In genomic region chr14:60657609-60657983, GRCh38 we compare ENCODE assay signal across 8 cellular contexts. TPM values are rescaled to one million over a fixed set of nuclear protein-coding genes. Genes with fewer than 3 reads are reported as not detected.
DNase-seq lines count a peak whose midpoint lies in the region; ATAC-seq, FAIRE-seq and TF ChIP-seq lines count a peak whose summit lies in the region.

No MANE protein-coding gene starts in this region.

- no peak for FAIRE-seq in keratinocyte (lab: Jason Lieb, UNC)

- H3K4me3 ChIP-seq in keratinocyte (ENCODE audit: control insufficient read depth in 2 of 3, extremely low read depth in 1 of 3, insufficient read depth in 2 of 3, low read depth in 1 of 3, low read length in 3 of 3) = peak overlapping the region; percentile 53 to 78 (median 74)
- H3K4me3 ChIP-seq in testis = peak overlapping the region; percentile 66 to 68

- H4K20me1 ChIP-seq in keratinocyte (ENCODE audit: control insufficient read depth, extremely low read depth, insufficient read depth, low read length) = no peaks in the 10 kb centered on the region

- H3K27ac ChIP-seq in keratinocyte (ENCODE audit: control insufficient read depth, insufficient read depth, low read length) (no peak overlapping the region), testis (peak overlapping the region; percentile 34)

- 1% methylated on average over 19 to 26 of the region's 26 CpGs for WGBS in testis, 2 donors

- CTCF ChIA-PET in activated CD4-positive, alpha-beta T cell treated with anti-CD3 and anti-CD28 coated beads for 36 hours (lab: Charles Lee) = no interaction called here
- CTCF ChIA-PET in activated B cell treated with CpG ODN at 0.5 μM for 24 hours (lab: Charles Lee) = interaction anchor here (1.0 to 2.2 kb wide), 3 partner anchors 368 to 628 kb away, joined by 3 to 10 read pairs (median 3); no protein-coding TSS in a partner anchor

- no peaks in the 10 kb centered on the region for H3K79me2 ChIP-seq in keratinocyte (ENCODE audit: control insufficient read depth, insufficient read depth, low read length)

- intact Hi-C loops in activated CD4-positive, alpha-beta T cell treated with anti-CD3 and anti-CD28 coated beads for 36 hours (cut with DNase I, micrococcal nuclease) = loop anchor here (2.0 to 10.0 kb wide), 4 partner anchors 17 to 367 kb away; partner anchors contain the start of gene SIX4 (in 1 of the 2)
- intact Hi-C loops in activated B cell treated with CpG ODN at 0.5 μM for 24 hours (cut with micrococcal nuclease) (loop anchor here (1.0 to 10.0 kb wide), 8 partner anchors 10 to 1193 kb away; partner anchors contain the start of genes GPR135, SLC38A6 and TRMT5), testis (cut with DNase I; ENCODE audit: low total_unique reads) (no loop called here)

- H3K9me1 ChIP-seq in keratinocyte (ENCODE audit: control insufficient read depth, extremely low read depth, insufficient read depth, low read length) = no peaks in the 10 kb centered on the region

- no peak for TF ChIP-seq POLR2A in testis (IDR thresholded peaks at IDR 0.05)

- H3K9ac ChIP-seq in keratinocyte (ENCODE audit: control insufficient read depth, extremely low read depth, insufficient read depth, low read length) = peak overlapping the region; percentile 61

- H3K4me1 ChIP-seq in keratinocyte (ENCODE audit: control insufficient read depth, extremely low read depth, insufficient read depth, low read length) = peaks cover 11% of the 10 kb centered on the region
- H3K4me1 ChIP-seq in testis = peaks cover 8% of the 10 kb centered on the region

- POLR2A ChIA-PET in activated CD4-positive, alpha-beta T cell treated with anti-CD3 and anti-CD28 coated beads for 36 hours (lab: Charles Lee) = no interaction called here
- POLR2A ChIA-PET in activated B cell treated with CpG ODN at 0.5 μM for 24 hours (lab: Charles Lee) = no interaction called here

- TF ChIP-seq CTCF in activated B cell treated with CpG ODN at 0.5 μM for 24 hours (IDR thresholded peaks at IDR 0.05) (no peak), keratinocyte (optimal IDR thresholded peaks at IDR 0.05 in 1 of 3, IDR thresholded peaks at IDR 0.05 in 1 of 3, conservative IDR thresholded peaks at IDR 0.05 in 1 of 3; ENCODE audit: extremely low read depth in 1 of 3, insufficient read depth in 2 of 3, low read length in 3 of 3) (no peak), testis (IDR thresholded peaks at IDR 0.05) (no peak)

- H3K27me3 ChIP-seq in keratinocyte (ENCODE audit: control insufficient read depth, extremely low read depth, insufficient read depth, low read length) (peaks cover 60% of the 10 kb centered on the region), testis (no peaks in the 10 kb centered on the region)

- dilution Hi-C loops in keratinocyte (cut with MboI; ENCODE audit: extremely low pct_ligation_motif_present, low sequenced_read_pairs) = no loop called here

- peak overlapping the region; percentile 71 for H3K4me3 Mint-ChIP-seq in activated CD4-positive, alpha-beta T cell treated with anti-CD3 and anti-CD28 coated beads for 36 hours
- H3K4me3 Mint-ChIP-seq in activated B cell treated with CpG ODN at 0.5 μM for 24 hours = peak overlapping the region; percentile 90

- no peak overlapping the region for H3K27ac Mint-ChIP-seq in activated CD4-positive, alpha-beta T cell treated with anti-CD3 and anti-CD28 coated beads for 36 hours
- H3K27ac Mint-ChIP-seq in activated B cell treated with CpG ODN at 0.5 μM for 24 hours = no peak overlapping the region

- DNase-seq in activated CD4-positive, alpha-beta T cell treated with anti-CD3 and anti-CD28 coated beads for 36 hours = no peak
- DNase-seq in activated CD4-positive, alpha-beta T cell treated with anti-CD3 and anti-CD28 coated beads, Interleukin-2, amount 50 U/mL, for 48 hours = no peak
- DNase-seq in activated B cell treated with CpG ODN at 0.5 μM for 24 hours (no peak), keratinocyte (ENCODE audit: low read depth, low spot score) (no peak), testis (no peak)
- no peak for DNase-seq in activated effector memory CD4-positive, alpha-beta T cell treated with Interleukin-2 at 50 U/mL for 16 hours

- H3K4me1 Mint-ChIP-seq in activated CD4-positive, alpha-beta T cell treated with anti-CD3 and anti-CD28 coated beads for 36 hours = peaks cover 31% of the 10 kb centered on the region
- H3K4me1 Mint-ChIP-seq in activated B cell treated with CpG ODN at 0.5 μM for 24 hours = peaks cover 39% of the 10 kb centered on the region

- H3K4me2 ChIP-seq in keratinocyte (ENCODE audit: control insufficient read depth, extremely low read depth, insufficient read depth, low read depth, low read length) = peak overlapping the region; percentile 91

- H3K36me3 ChIP-seq in keratinocyte (ENCODE audit: control insufficient read depth in 2 of 2, extremely low read depth in 1 of 2, insufficient read depth in 2 of 2, low read length in 2 of 2) (no peaks in the 10 kb centered on the region), testis (ENCODE audit: low read depth, missing control alignments) (no peaks in the 10 kb centered on the region)

- H3K36me3 Mint-ChIP-seq in activated CD4-positive, alpha-beta T cell treated with anti-CD3 and anti-CD28 coated beads for 36 hours (ENCODE audit: low read depth) = no peaks in the 10 kb centered on the region
- H3K36me3 Mint-ChIP-seq in activated B cell treated with CpG ODN at 0.5 μM for 24 hours (ENCODE audit: low read depth) = peaks cover 9% of the 10 kb centered on the region

- no peak for ATAC-seq in activated CD4-positive, alpha-beta T cell treated with anti-CD3 and anti-CD28 coated beads for 36 hours
- no peak for ATAC-seq in activated B cell treated with CpG ODN at 0.5 μM for 24 hours (ENCODE audit: low read depth)
- ATAC-seq in HG02973 (IDR thresholded peaks at IDR 0.05; ENCODE audit: unreplicated experiment) = no peak
- no peak for ATAC-seq in GM21515 (IDR thresholded peaks at IDR 0.05; ENCODE audit: unreplicated experiment)

- H2AFZ ChIP-seq in keratinocyte (ENCODE audit: control insufficient read depth, low read length) = peak overlapping the region; percentile 92

- peaks cover 75% of the 10 kb centered on the region for H3K27me3 Mint-ChIP-seq in activated CD4-positive, alpha-beta T cell treated with anti-CD3 and anti-CD28 coated beads for 36 hours
- peaks cover 66% of the 10 kb centered on the region for H3K27me3 Mint-ChIP-seq in activated B cell treated with CpG ODN at 0.5 μM for 24 hours

- H3K9me3 ChIP-seq in keratinocyte (ENCODE audit: control insufficient read depth, low read depth, low read length) (no peaks in the 10 kb centered on the region), testis (no peaks in the 10 kb centered on the region)

- H3K9me3 Mint-ChIP-seq in activated CD4-positive, alpha-beta T cell treated with anti-CD3 and anti-CD28 coated beads for 36 hours (ENCODE audit: low read depth) = no peaks in the 10 kb centered on the region
- peaks cover 17% of the 10 kb centered on the region for H3K9me3 Mint-ChIP-seq in activated B cell treated with CpG ODN at 0.5 μM for 24 hours

RNA-seq across cellular contexts. Expression of gene SIX1, which starts 8.3 kb away (rescaled TPM):
- not detected for total RNA-seq in activated CD4-positive, alpha-beta T cell treated with anti-CD3 and anti-CD28 coated beads for 36 hours
- not detected in 2 replicates for total RNA-seq in activated B cell treated with CpG ODN at 0.5 μM for 24 hours
- 0.01 to 0.04 TPM in 2 of 3 replicates, not detected in the other for polyA plus RNA-seq in keratinocyte
- not detected for polyA plus RNA-seq in keratinocyte (2011; ENCODE audit: low read depth)
- 0.04 TPM in 1 of 2 replicates, not detected in the other for polyA plus RNA-seq in keratinocyte (2011; cell fraction: cytosol; rRNA removed)
- polyA plus RNA-seq in keratinocyte (2011; cell fraction: nucleus; rRNA removed) = not detected in 2 replicates
- 0.05 TPM in 1 of 2 replicates, not detected in the other for polyA plus RNA-seq in keratinocyte (2012; ENCODE audit: low replicate concordance)
- polyA minus RNA-seq in keratinocyte = not detected in 3 replicates
- not detected for polyA minus RNA-seq in keratinocyte (2011; cell fraction: cytosol; rRNA and poly(A)+ RNA removed)
- polyA minus RNA-seq in keratinocyte (2011; cell fraction: nucleus; rRNA and poly(A)+ RNA removed) = not detected in 2 replicates
- 1 to 10 TPM; 8.7 to 9.0 TPM for total RNA-seq in testis
- polyA plus RNA-seq in testis (ENCODE audit: insufficient read depth, low read depth, low replicate concordance) = 3.0 TPM
